ENCODE assay signal across 8 cellular contexts in genomic region chr6:4776493-4776966, GRCh38. TPM values are rescaled to one million over a fixed set of nuclear protein-coding genes. Genes with fewer than 3 reads are reported as not detected.
A peak's percentile ranks its signal among the peaks of the same experiment; 100 is the strongest.
DNase-seq lines count a peak whose midpoint lies in the region; ATAC-seq and TF ChIP-seq lines count a peak whose summit lies in the region.

No MANE protein-coding gene starts in this region.

- TF ChIP-seq CTCF in BE2C (IDR thresholded peaks at IDR 0.05; ENCODE audit: low read depth, low read length), result no peak
- TF ChIP-seq CTCF in fibroblast of mammary gland (conservative IDR thresholded peaks at IDR 0.05; ENCODE audit: control insufficient read depth, insufficient read depth, low read depth, low read length), result no peak
- TF ChIP-seq CTCF in ovary (IDR thresholded peaks at IDR 0.05), result no peak

- TF ChIP-seq POLR2A in ovary (IDR thresholded peaks at IDR 0.05), result no peak

- no peak overlapping the region for H3K27ac ChIP-seq in ovary

- no peaks in the 10 kb centered on the region for H3K36me3 ChIP-seq in BE2C
- no peaks in the 10 kb centered on the region for H3K36me3 ChIP-seq in ovary

- H3K9me3 ChIP-seq in BE2C (no peaks in the 10 kb centered on the region), ovary (no peaks in the 10 kb centered on the region)

- TF ChIP-seq EP300 in ovary (IDR thresholded peaks at IDR 0.05), result no peak

- ATAC-seq in GM18868 (IDR thresholded peaks at IDR 0.05; ENCODE audit: unreplicated experiment) (peak; percentile 10), HG03108 (IDR thresholded peaks at IDR 0.05; ENCODE audit: unreplicated experiment) (peak; percentile 13), HG03457 (IDR thresholded peaks at IDR 0.05; ENCODE audit: unreplicated experiment) (no peak)

- H3K4me1 ChIP-seq in BE2C, result no peaks in the 10 kb centered on the region
- H3K4me1 ChIP-seq in ovary (ENCODE audit: insufficient read depth), result peaks cover 12% of the 10 kb centered on the region

- H3K4me3 ChIP-seq in BE2C (ENCODE audit: low read depth, low read length) (peak overlapping the region; percentile 69), fibroblast of mammary gland (ENCODE audit: control insufficient read depth, low read depth, low read length) (peak overlapping the region; percentile 69), ovary (peak overlapping the region; percentile 69)

- intact Hi-C loops in ovary (cut with DNase I), result no loop called here

- DNase-seq in BE2C (peak; percentile 66), UCSD-AML1 (lab: John Stamatoyannopoulos, UW; ENCODE audit: unreplicated experiment) (peak; percentile 75), fibroblast of mammary gland (ENCODE audit: low read depth) (no peak), ovary (peak in 2 of 5 donors; percentile 31 to 60), dedifferentiated amniotic fluid mesenchymal stem cell (ENCODE audit: extremely low spot score) (no peak)

- 0 to 1% (median 0%) methylated on average over 22 to 75 of the region's 77 CpGs for WGBS in ovary, 3 donors

- H3K27me3 ChIP-seq in BE2C (peaks cover 33% of the 10 kb centered on the region), ovary (no peaks in the 10 kb centered on the region)

RNA-seq across cellular contexts. Expression of gene CDYL, which starts 0.3 kb away (rescaled TPM):
- 24.3 TPM for polyA plus RNA-seq in BE2C (2012; ENCODE audit: insufficient read depth, insufficient read length, low read depth)
- 10 to 100 TPM; 22.7 to 71.3 (median 55.7) TPM for total RNA-seq in ovary
- 10 to 100 TPM in 1 of 2 donors, 1 to 10 TPM in 1; 9.9 to 27.6 TPM for polyA plus RNA-seq in ovary

Comparison
In these comparisons a context has a peak if more than half of its experiments do, and no peak if none do; other contexts are left out.
1. DNase-seq: peak in BE2C (single experiment) and UCSD-AML1 (single experiment); none in fibroblast of mammary gland (single experiment) and dedifferentiated amniotic fluid mesenchymal stem cell (single experiment).
2. Peak in every context shown above with its lines, with median percentiles within 50 percentile points of each other: H3K4me3 ChIP-seq.